ENCODE assay signal across 33 cellular contexts in the genomic region with DNA sequence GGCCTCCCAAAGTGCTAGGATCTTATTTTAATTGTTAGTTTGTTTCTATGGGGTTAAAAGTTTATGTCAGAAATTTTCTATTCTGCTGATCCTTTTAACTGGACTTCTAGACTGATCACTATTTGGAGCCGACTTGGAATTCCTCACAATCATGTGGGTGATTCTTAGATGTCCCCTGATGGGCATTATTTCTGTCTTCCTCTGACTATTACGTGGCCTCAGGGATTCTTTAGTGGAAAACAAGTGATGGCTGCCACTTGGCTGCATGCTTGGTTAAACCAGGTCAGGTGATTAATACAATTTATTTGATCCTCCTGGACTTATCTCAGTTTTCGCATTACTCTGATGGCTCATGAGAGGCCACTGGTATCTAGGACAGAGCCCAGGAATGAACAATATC. TPM values are rescaled to one million over a fixed set of nuclear protein-coding genes. Genes with fewer than 3 reads are reported as not detected.
"Had no signal": no experiment of that assay in that cellular context is flagged by ENCODE, and none has a peak within 500 bp of the region (broad histone marks: within the 10 kb centered on the region; RNA-seq: fewer than 3 reads in every experiment).

No MANE protein-coding gene starts in this region.

- H3K9me3 ChIP-seq: ascending aorta had no signal

- H3K27ac ChIP-seq: ascending aorta, cardiac muscle cell, VCaP had no signal

- ATAC-seq: activated CD4-positive, alpha-beta T cell treated with anti-CD3 and anti-CD28 coated beads for 36 hours; activated CD8-positive, alpha-beta memory T cell treated with anti-CD3 and anti-CD28 coated beads, Interleukin-2, amount 10 ng/mL, durations not matched to agents 7 days and 5 days; activated CD8-positive, alpha-beta T cell treated with anti-CD3 and anti-CD28 coated beads, Interleukin-2, amount 10 ng/mL, durations not matched to agents 7 days and 5 days; activated naive CD8-positive, alpha-beta T cell treated with anti-CD3 and anti-CD28 coated beads, Interleukin-2, amount 50 U/mL, for 24 hours had no signal

- FAIRE-seq: bronchial epithelial cell, TTC549 had no signal

- H3K4me1 ChIP-seq: ascending aorta had no signal

- H3K36me3 ChIP-seq: ascending aorta, cardiac muscle cell had no signal

- H3K4me3 ChIP-seq: ascending aorta, cardiac muscle cell had no signal

- H3K27me3 ChIP-seq: ascending aorta had no signal

- DNase-seq: activated B cell treated with CpG ODN at 0.5 μM for 24 hours; activated CD4-positive, alpha-beta memory T cell treated with anti-CD3 and anti-CD28 coated beads, Interleukin-2, amount 10 ng/mL, durations not matched to agents 7 days and 5 days; activated CD4-positive, alpha-beta T cell treated with anti-CD3 and anti-CD28 coated beads for 1 hour; activated CD4-positive, alpha-beta T cell treated with anti-CD3 and anti-CD28 coated beads for 36 hours; activated CD4-positive, alpha-beta T cell treated with anti-CD3 and anti-CD28 coated beads for 48 hours; activated CD4-positive, alpha-beta T cell treated with anti-CD3 and anti-CD28 coated beads, Interleukin-2, amount 10 ng/mL, durations not matched to agents 7 days and 5 days; activated CD4-positive, alpha-beta T cell treated with anti-CD3 and anti-CD28 coated beads, Interleukin-2, amount 50 U/mL, for 48 hours; activated CD8-positive, alpha-beta memory T cell treated with anti-CD3 and anti-CD28 coated beads for 24 hours; activated CD8-positive, alpha-beta memory T cell treated with anti-CD3 and anti-CD28 coated beads, Interleukin-2, amount 10 ng/mL, durations not matched to agents 7 days and 5 days; activated CD8-positive, alpha-beta memory T cell treated with anti-CD3 and anti-CD28 coated beads, Interleukin-2, amount 50 U/mL, for 48 hours; activated CD8-positive, alpha-beta T cell treated with anti-CD3 and anti-CD28 coated beads, Interleukin-2, amount 10 ng/mL, durations not matched to agents 7 days and 5 days; activated effector memory CD4-positive, alpha-beta T cell treated with Interleukin-2 at 50 U/mL for 16 hours; activated gamma-delta T cell; activated naive CD4-positive, alpha-beta T cell treated with anti-CD3 and anti-CD28 coated beads, Interleukin-2, amount 10 ng/mL, durations not matched to agents 7 days and 5 days; activated naive CD4-positive, alpha-beta T cell treated with Interleukin-2 at 50 U/mL for 16 hours; activated naive CD8-positive, alpha-beta T cell treated with anti-CD3 and anti-CD28 coated beads, Interleukin-2, amount 10 ng/mL, durations not matched to agents 7 days and 5 days; activated naive CD8-positive, alpha-beta T cell treated with anti-CD3 and anti-CD28 coated beads, Interleukin-2, amount 50 U/mL, for 24 hours; activated T-cell treated with anti-CD3 and anti-CD28 coated beads, Interleukin-2, amount 50 U/mL, for 24 hours; activated T-cell treated with anti-CD3 and anti-CD28 coated beads, Interleukin-2, amount 50 U/mL, for 48 hours; amygdala; anterior cingulate cortex; caudate nucleus; cerebellar nuclear complex; T-helper 1 cell; T-helper 2 cell; T-helper 9 cell had no signal

RNA-seq across cellular contexts. Expression of a gene that starts 32.2 kb away (rescaled TPM):
- total RNA-seq: activated B cell treated with CpG ODN at 0.5 μM for 24 hours; activated CD4-positive, alpha-beta memory T cell treated with anti-CD3 and anti-CD28 coated beads, Interleukin-2, amount 10 ng/mL, durations not matched to agents 7 days and 5 days; activated CD4-positive, alpha-beta T cell treated with anti-CD3 and anti-CD28 coated beads for 36 hours; activated CD4-positive, alpha-beta T cell treated with anti-CD3 and anti-CD28 coated beads, Interleukin-2, amount 10 ng/mL, durations not matched to agents 7 days and 5 days; activated CD8-positive, alpha-beta memory T cell treated with anti-CD3 and anti-CD28 coated beads, Interleukin-2, amount 10 ng/mL, durations not matched to agents 7 days and 5 days; activated CD8-positive, alpha-beta T cell treated with anti-CD3 and anti-CD28 coated beads, Interleukin-2, amount 10 ng/mL, durations not matched to agents 7 days and 5 days; activated naive CD8-positive, alpha-beta T cell treated with anti-CD3 and anti-CD28 coated beads, Interleukin-2, amount 10 ng/mL, durations not matched to agents 7 days and 5 days; activated T-helper 2 cell treated with anti-CD3 and anti-CD28 coated beads, Interferon-gamma antibody, Interleukin-2, Interleukin-4, amounts not matched to agents 10 μg/mL and 5 μg/mL and 100 μg/mL, durations not matched to agents 14 hours and 24 hours and 36 hours; ascending aorta; bronchial epithelial cell; cardiac muscle cell; chondrocyte had no signal
